19 cellular contexts compared by ENCODE assay signal in genomic region chr14:33017016-33017415, GRCh38.
DNase-seq lines count a peak whose midpoint lies in the region; ATAC-seq, FAIRE-seq and TF ChIP-seq lines count a peak whose summit lies in the region.
"Had no signal": no experiment of that assay in that cellular context is flagged by ENCODE, and none has a peak within 500 bp of the region (broad histone marks: within the 10 kb centered on the region; RNA-seq: fewer than 3 reads in every experiment).

No MANE protein-coding gene starts in this region.

- peaks cover 10% of the 10 kb centered on the region for H3K4me1 ChIP-seq in skeletal muscle satellite cell (ENCODE audit: control insufficient read depth, insufficient read depth, low read length)
- H3K4me1 ChIP-seq: BLaER1, Caco-2, HAP-1 had no signal

- ATAC-seq in GM18873 (IDR thresholded peaks at IDR 0.05; ENCODE audit: low FRiP score, unreplicated experiment): no peak
- ATAC-seq: CD8-positive, alpha-beta T cell; GM12878; GM23338 had no signal

- peak; percentile 21 for DNase-seq in AG10803 (ENCODE audit: low read depth)
- DNase-seq in LHCN-M2 (ENCODE audit: low read depth): peak; percentile 23
- peak; percentile 32 for DNase-seq in myocyte (ENCODE audit: low read depth)
- no peak for DNase-seq in D721Med (ENCODE audit: insufficient read length, low spot score)
- DNase-seq in NCI-H146 treated with DMSO at 0.1 percent for 48 hours (lab: John Stamatoyannopoulos, UW; ENCODE audit: unreplicated experiment): no peak
- DNase-seq: 8988T; Caco-2; CD4-positive, CD25-positive, alpha-beta regulatory T cell; CD8-positive, alpha-beta T cell; DMS 273 treated with DMSO at 0.1 percent for 48 hours; DMS79; EL; GDM1 had no signal

- H3K9ac ChIP-seq in skeletal muscle satellite cell (ENCODE audit: low read depth, low read length): no peak overlapping the region
- H3K9ac ChIP-seq: BLaER1 had no signal

- peak overlapping the region; percentile 28 for H3K4me2 ChIP-seq in skeletal muscle satellite cell (ENCODE audit: low read length)
- H3K4me2 ChIP-seq: BLaER1, GM23338 had no signal

- no peak for FAIRE-seq in D721Med (lab: Jason Lieb, UNC)
- FAIRE-seq: GM12878 had no signal

- no peaks in the 10 kb centered on the region for H3K27me3 ChIP-seq in skeletal muscle satellite cell (ENCODE audit: control insufficient read depth, insufficient read depth, low read length)
- H3K27me3 ChIP-seq: BLaER1 had no signal

- TF ChIP-seq CTCF in AG10803 (conservative IDR thresholded peaks at IDR 0.05; ENCODE audit: low read length): no peak
- no peak for TF ChIP-seq CTCF in D721Med (IDR thresholded peaks at IDR 0.05; ENCODE audit: insufficient read depth, missing control alignments)

- no peaks in the 10 kb centered on the region for H3K9me3 ChIP-seq in skeletal muscle satellite cell (replicated peaks; ENCODE audit: low read length)
- H3K9me3 ChIP-seq: BLaER1, Caco-2, HAP-1 had no signal

- no peaks in the 10 kb centered on the region for H3K36me3 ChIP-seq in skeletal muscle satellite cell (ENCODE audit: insufficient read depth, low read length)
- H3K36me3 ChIP-seq: BLaER1, HAP-1 had no signal

- H3K4me3 ChIP-seq in AG10803 (ENCODE audit: low read length) (no peak overlapping the region), skeletal muscle satellite cell (ENCODE audit: low read length) (no peak overlapping the region)
- H3K4me3 ChIP-seq: BLaER1, GM12878, GM23338, HAP-1 had no signal

Comparison
In these comparisons a context has a peak if more than half of its experiments do, and no peak if none do; other contexts are left out.
1. DNase-seq: peak in AG10803 (single experiment), LHCN-M2 (single experiment) and myocyte (single experiment); none in D721Med (single experiment) and NCI-H146 treated with DMSO at 0.1 percent for 48 hours (single experiment).